10 cellular contexts compared by ENCODE assay signal in genomic region chrX:129452523-129452922, GRCh38.
"Had no signal": no experiment of that assay in that cellular context is flagged by ENCODE, and none has a peak within 500 bp of the region (broad histone marks: within the 10 kb centered on the region; RNA-seq: fewer than 3 reads in every experiment).

No MANE protein-coding gene starts in this region.

- H3K4me2 ChIP-seq: GM23338, KMS-11 had no signal

- H3K9ac ChIP-seq: KMS-11 had no signal

- H3K4me3 Mint-ChIP-seq: GM23338, H9, HFFc6, IgD-negative memory B cell had no signal

- H3K4me1 Mint-ChIP-seq: GM23338, IgD-negative memory B cell had no signal

- H2AFZ ChIP-seq: GM23338 had no signal

- H3K36me3 Mint-ChIP-seq: IgD-negative memory B cell had no signal

- DNase-seq: H9, HFFc6, KBM-7 had no signal

- H3K27ac ChIP-seq: KMS-11 had no signal

- ATAC-seq: GM23338, HCT116 had no signal

- H3K9me3 Mint-ChIP-seq: GM23338, H9, HFFc6 had no signal

- H3K4me3 ChIP-seq: GM23338 had no signal

- H3K27ac Mint-ChIP-seq: GM23338, H9, HFFc6, IgD-negative memory B cell had no signal

- FAIRE-seq: H1, H54, HTR-8/SVneo had no signal
